ENCODE assay signal across 16 cellular contexts in genomic region chr9:87701491-87701890, GRCh38. TPM values are rescaled to one million over a fixed set of nuclear protein-coding genes. Genes with fewer than 3 reads are reported as not detected.
DNase-seq lines count a peak whose midpoint lies in the region; ATAC-seq and TF ChIP-seq lines count a peak whose summit lies in the region.
"Had no signal": no experiment of that assay in that cellular context is flagged by ENCODE, and none has a peak within 500 bp of the region (broad histone marks: within the 10 kb centered on the region; RNA-seq: fewer than 3 reads in every experiment).

No MANE protein-coding gene starts in this region.

- H2BK12ac ChIP-seq in mesenchymal stem cell (ENCODE audit: low read length in 2 of 2): no peak overlapping the region
- peak overlapping the region; percentile 25 for H2BK12ac ChIP-seq in trophoblast cell (ENCODE audit: low read length)

- no peaks in the 10 kb centered on the region for H3F3A ChIP-seq in GM23338 (replicated peaks; ENCODE audit: low read depth)

- peaks cover 2% of the 10 kb centered on the region for H3K27me3 Mint-ChIP-seq in GM23338 (ENCODE audit: insufficient read depth, low read depth, poor library complexity)

- no peak overlapping the region for H2BK15ac ChIP-seq in mesenchymal stem cell (ENCODE audit: low read depth, poor library complexity, severe bottlenecking)

- peak overlapping the region; percentile 89 for H3K27ac Mint-ChIP-seq in GM23338
- H3K27ac Mint-ChIP-seq: B cell had no signal

- H3K79me1 ChIP-seq in mesenchymal stem cell (replicated peaks; ENCODE audit: low read length, poor library complexity, severe bottlenecking) (peaks cover 11% of the 10 kb centered on the region), trophoblast cell (ENCODE audit: low read length) (peaks cover 26% of the 10 kb centered on the region)

- H3K36me3 Mint-ChIP-seq in GM23338 (ENCODE audit: low read depth): peaks cover 85% of the 10 kb centered on the region

- H3K4ac ChIP-seq in mesenchymal stem cell (ENCODE audit: low read depth in 1 of 2, low read length in 2 of 2) (no peak overlapping the region), trophoblast cell (ENCODE audit: low read depth, low read length) (no peak overlapping the region)

- H4K91ac ChIP-seq in mesenchymal stem cell (ENCODE audit: low read length) (no peak overlapping the region), trophoblast cell (ENCODE audit: low read depth, low read length) (peak overlapping the region; percentile 58)

- H3K9me3 Mint-ChIP-seq in GM23338: no peaks in the 10 kb centered on the region

- no peaks in the 10 kb centered on the region for H3K9me2 ChIP-seq in GM23338 (ENCODE audit: insufficient read depth)

- H2BK5ac ChIP-seq in mesenchymal stem cell (ENCODE audit: low read depth, low read length, poor library complexity, severe bottlenecking): peak overlapping the region; percentile 77
- H2BK5ac ChIP-seq in trophoblast cell (ENCODE audit: low read depth, low read length, poor library complexity): peak overlapping the region; percentile 55

- H3K4me3 Mint-ChIP-seq in GM23338: no peak overlapping the region
- H3K4me3 Mint-ChIP-seq: B cell had no signal

- H2BK120ac ChIP-seq in mesenchymal stem cell (ENCODE audit: low read depth, low read length) (no peak overlapping the region), trophoblast cell (ENCODE audit: insufficient read depth, low read length, poor library complexity) (peak overlapping the region; percentile 56)

- H2AFZ ChIP-seq in GM23338 (no peak overlapping the region), mesenchymal stem cell (ENCODE audit: low read depth, low read length) (no peak overlapping the region), trophoblast cell (ENCODE audit: insufficient read depth, low read length, poor library complexity) (no peak overlapping the region)

- H3K9me3 ChIP-seq in SK-N-MC (ENCODE audit: low read depth, low read length) (no peaks in the 10 kb centered on the region), mesenchymal stem cell (ENCODE audit: control insufficient read depth, low read length) (no peaks in the 10 kb centered on the region), trophoblast cell (ENCODE audit: insufficient read depth, low read depth, low read length) (peaks cover 3% of the 10 kb centered on the region), esophagus squamous epithelium (no peaks in the 10 kb centered on the region)

- TF ChIP-seq POLR2A in esophagus squamous epithelium (IDR thresholded peaks at IDR 0.05): no peak

- H3K27ac ChIP-seq in GM23338 (ENCODE audit: low read depth) (peak overlapping the region; percentile 73), SK-N-MC (peak overlapping the region; percentile 54; the same call in 1 of the 2 replicates), mesenchymal stem cell (ENCODE audit: low read length, poor library complexity, severe bottlenecking) (peak overlapping the region; percentile 95), trophoblast cell (ENCODE audit: low read depth, low read length) (peak overlapping the region; percentile 86), esophagus squamous epithelium (no peak overlapping the region)

- H3K4me1 ChIP-seq in GM23338 (ENCODE audit: insufficient read depth) (no peaks in the 10 kb centered on the region), mesenchymal stem cell (ENCODE audit: control insufficient read depth, insufficient read depth, low read depth, low read length) (peaks cover 22% of the 10 kb centered on the region), trophoblast cell (ENCODE audit: control insufficient read depth in 1 of 2, insufficient read depth in 2 of 2, low read length in 2 of 2) (peaks cover 21 to 25% of the 10 kb centered on the region in 2 experiments), esophagus squamous epithelium (no peaks in the 10 kb centered on the region)

- H3K14ac ChIP-seq in mesenchymal stem cell (ENCODE audit: low read length in 2 of 2) (no peak overlapping the region), trophoblast cell (ENCODE audit: low read length) (peak overlapping the region; percentile 23)

- H2AK5ac ChIP-seq in mesenchymal stem cell (ENCODE audit: low read length, severe bottlenecking) (peak overlapping the region; percentile 76), trophoblast cell (ENCODE audit: low read length) (no peak overlapping the region)

- peaks cover 2% of the 10 kb centered on the region; the same call in 1 of the 2 replicates for H4K20me1 ChIP-seq in GM23338 (replicated peaks; ENCODE audit: insufficient read depth)

- H3K9ac ChIP-seq in SK-N-MC (ENCODE audit: insufficient read length): peak overlapping the region; percentile 14
- H3K9ac ChIP-seq in mesenchymal stem cell (ENCODE audit: low read length): no peak overlapping the region
- H3K9ac ChIP-seq in trophoblast cell (ENCODE audit: low read length): no peak overlapping the region

- DNase-seq in GM23338 (ENCODE audit: low spot score) (no peak), SK-N-MC (ENCODE audit: low read depth, low spot score) (no peak), mesenchymal stem cell (no peak), trophoblast cell (peak; percentile 85), iPS-NIHi7 (ENCODE audit: extremely low spot score) (no peak), esophagus squamous epithelium (lab: John Stamatoyannopoulos, UW) (no peak)
- no peak for DNase-seq in activated CD4-positive, alpha-beta T cell treated with anti-CD3 and anti-CD28 coated beads for 48 hours
- DNase-seq: DMS79 treated with DMSO at 0.1 percent for 48 hours, HCEC 1CT, NCI-H1105, NCI-H1694 treated with DMSO at 0.1 percent for 48 hours, NCI-H510A, NCI-H774, SHP77 had no signal

- ATAC-seq in GM23338: no peak
- ATAC-seq: K562 had no signal

- H3K36me3 ChIP-seq in GM23338 (ENCODE audit: insufficient read depth): peaks cover 55% of the 10 kb centered on the region
- H3K36me3 ChIP-seq in SK-N-MC (ENCODE audit: insufficient read depth, low read length): peaks cover 77% of the 10 kb centered on the region
- H3K36me3 ChIP-seq in mesenchymal stem cell (ENCODE audit: control insufficient read depth in 1 of 2, insufficient read depth in 2 of 2, low read depth in 1 of 2, low read length in 2 of 2): peaks cover 35 to 38% of the 10 kb centered on the region in 2 experiments
- peaks cover 17 to 23% of the 10 kb centered on the region in 2 experiments for H3K36me3 ChIP-seq in trophoblast cell (ENCODE audit: control insufficient read depth in 1 of 2, insufficient read depth in 2 of 2, low read length in 2 of 2)
- H3K36me3 ChIP-seq in esophagus squamous epithelium: peaks cover 0 to 27% (median 5%) of the 10 kb centered on the region in 3 donors

- no peaks in the 10 kb centered on the region; the same call in 2 of the 3 replicates for H3K4me1 Mint-ChIP-seq in GM23338
- H3K4me1 Mint-ChIP-seq: B cell had no signal

- H3K4me3 ChIP-seq in GM23338 (no peak overlapping the region), SK-N-MC (no peak overlapping the region), mesenchymal stem cell (ENCODE audit: insufficient read depth in 1 of 2, low read depth in 1 of 2, low read length in 2 of 2) (no peak overlapping the region), trophoblast cell (ENCODE audit: low read depth, low read length) (no peak overlapping the region), esophagus squamous epithelium (no peak overlapping the region)
- H3K4me3 ChIP-seq: K562 had no signal

- H4K12ac ChIP-seq in trophoblast cell (ENCODE audit: low read depth, low read length): no peak overlapping the region

- H3K27me3 ChIP-seq in GM23338 (ENCODE audit: insufficient read depth) (no peaks in the 10 kb centered on the region), mesenchymal stem cell (ENCODE audit: control insufficient read depth in 1 of 2, insufficient read depth in 1 of 2, low read length in 2 of 2) (no peaks in the 10 kb centered on the region), trophoblast cell (ENCODE audit: insufficient read depth, low read length) (no peaks in the 10 kb centered on the region), esophagus squamous epithelium (no peaks in the 10 kb centered on the region)

- no peak overlapping the region for H3K4me2 ChIP-seq in GM23338
- no peak overlapping the region for H3K4me2 ChIP-seq in mesenchymal stem cell (ENCODE audit: low read length, poor library complexity, severe bottlenecking)
- H3K4me2 ChIP-seq in trophoblast cell (ENCODE audit: low read length): peak overlapping the region; percentile 58

- 89% methylated on average over 9 of the region's 9 CpGs for WGBS in mesenchymal stem cell
- WGBS in trophoblast cell (ENCODE audit: extremely low coverage, insufficient coverage, insufficient read length): no CpG with 5 or more reads among the region's 9 CpGs
- 87 to 92% methylated on average over 8 to 9 of the region's 9 CpGs for WGBS in esophagus squamous epithelium, 2 donors

- intact Hi-C loops in esophagus squamous epithelium (cut with DNase I): no loop called here

- H3K79me2 ChIP-seq in GM23338 (replicated peaks; ENCODE audit: insufficient read depth) (no peaks in the 10 kb centered on the region), trophoblast cell (ENCODE audit: control insufficient read depth, insufficient read depth, low read length, poor library complexity) (peaks cover 4% of the 10 kb centered on the region)

- H3K23ac ChIP-seq in mesenchymal stem cell (ENCODE audit: low read length in 2 of 2): no peak overlapping the region
- H3K23ac ChIP-seq in trophoblast cell (ENCODE audit: low read length): no peak overlapping the region

- H4K8ac ChIP-seq in mesenchymal stem cell (ENCODE audit: low read length): no peak overlapping the region
- peak overlapping the region; percentile 8 for H4K8ac ChIP-seq in trophoblast cell (ENCODE audit: low read depth, low read length)

- TF ChIP-seq CTCF in GM23338 (conservative IDR thresholded peaks at IDR 0.05; ENCODE audit: low read depth in 2 of 2) (no peak), esophagus squamous epithelium (IDR thresholded peaks at IDR 0.05) (no peak)

- H3K18ac ChIP-seq in mesenchymal stem cell (ENCODE audit: low read depth in 1 of 2, low read length in 2 of 2) (no peak overlapping the region), trophoblast cell (ENCODE audit: low read length) (peak overlapping the region; percentile 26)

TF ChIP-seq in GM23338, 12 proteins besides CTCF, POLR2A, EP300 and RAD21 (continues in another document):
- TF ChIP-seq EZH2phosphoT487 (IDR thresholded peaks at IDR 0.05; ENCODE audit: unreplicated experiment): no peak
- TF ChIP-seq CREB1 (CRISPR knock-in tag; IDR thresholded peaks at IDR 0.05; ENCODE audit: low read depth): no peak
- no peak for TF ChIP-seq ZNF331 (CRISPR knock-in tag; IDR thresholded peaks at IDR 0.05; ENCODE audit: low read depth)
- TF ChIP-seq ZNF114 (CRISPR knock-in tag; IDR thresholded peaks at IDR 0.05): no peak
- TF ChIP-seq EZH2 (IDR thresholded peaks at IDR 0.05; ENCODE audit: low read depth, unreplicated experiment): no peak

RNA-seq across cellular contexts. Expression of gene CTSL, which starts 24.4 kb away (rescaled TPM):
- 30.4 and 34.5 TPM in 2 replicates for total RNA-seq in GM23338 (2014; rRNA removed; shearing (Covaris generic))
- polyA plus RNA-seq in GM23338 (2016; fragmentation: Nextera tagmentation; extraction: Ambion mirVana): 34.5 and 35.3 TPM in 2 replicates
- 288 TPM for polyA plus RNA-seq in mesenchymal stem cell (2013, experiment 1 of 2)
- polyA plus RNA-seq in mesenchymal stem cell (2013, experiment 2 of 2): 307 TPM
- 578 and 615 TPM in 2 replicates for polyA plus RNA-seq in trophoblast cell (2013)
- total RNA-seq in esophagus squamous epithelium: 10 to 100 TPM in 3 of 4 donors, 1 to 10 TPM in 1; 7.6 to 64.2 (median 42.4) TPM

Comparison
In these comparisons a context has a peak if more than half of its experiments do, and no peak if none do; other contexts are left out.
1. DNase-seq: peak in trophoblast cell (2 of 2); none in GM23338 (single experiment), SK-N-MC (single experiment), mesenchymal stem cell (single experiment), iPS-NIHi7 (single experiment), activated CD4-positive, alpha-beta T cell treated with anti-CD3 and anti-CD28 coated beads for 48 hours (single experiment) and esophagus squamous epithelium (single experiment).
2. H3K27ac ChIP-seq: peak in GM23338 (single experiment), SK-N-MC (single experiment), mesenchymal stem cell (single experiment) and trophoblast cell (single experiment); none in esophagus squamous epithelium (0 of 4).